ENCODE assay signal across 9 cellular contexts in the genomic region with DNA sequence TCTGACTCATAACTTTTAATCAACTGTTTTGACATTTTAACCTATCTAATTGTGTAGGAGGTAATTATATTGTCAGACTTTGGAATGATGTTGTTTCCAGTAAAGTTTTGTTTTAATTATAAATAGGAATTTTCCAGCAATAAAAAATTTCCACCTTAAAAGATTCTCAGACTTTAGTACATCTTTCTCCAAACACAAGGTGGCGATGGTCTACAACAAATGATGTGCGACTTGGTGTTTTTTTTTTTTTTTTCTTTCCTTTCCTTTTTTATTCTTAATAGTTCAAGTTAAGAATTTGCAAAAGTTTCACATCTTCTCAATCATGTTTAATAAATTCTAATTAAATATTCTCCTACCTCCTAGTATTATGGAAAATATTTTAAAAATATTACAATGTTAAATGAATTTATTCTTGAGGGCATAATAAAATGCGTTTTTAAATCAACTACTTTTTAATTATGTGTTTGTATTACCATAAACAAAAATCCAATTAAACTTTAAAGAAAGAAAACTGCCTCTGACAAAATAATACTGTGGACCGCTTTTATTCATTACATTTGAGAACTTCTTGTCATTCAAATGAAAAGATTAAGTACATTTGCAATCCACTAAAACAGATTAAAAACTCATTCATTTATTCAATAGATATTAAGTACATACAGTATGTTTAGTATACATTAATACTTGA. TPM values are rescaled to one million over a fixed set of nuclear protein-coding genes. Genes with fewer than 3 reads are reported as not detected.
DNase-seq lines count a peak whose midpoint lies in the region; ATAC-seq and TF ChIP-seq lines count a peak whose summit lies in the region.
"Had no signal": no experiment of that assay in that cellular context is flagged by ENCODE, and none has a peak within 500 bp of the region (broad histone marks: within the 10 kb centered on the region; RNA-seq: fewer than 3 reads in every experiment).

No MANE protein-coding gene starts in this region.

- peaks cover 20 to 21% of the 10 kb centered on the region in 2 donors for H3K4me1 Mint-ChIP-seq in natural killer cell treated with Interleukin-12 subunit alpha and Interleukin-12 subunit beta and Interleukin-15 and Interleukin-18, amount 100 ng/mL, for 72 hours (ENCODE audit: low read depth in 2 of 2)

- ATAC-seq in left lung, result no peak
- ATAC-seq in natural killer cell treated with Interleukin-12 subunit alpha and Interleukin-12 subunit beta and Interleukin-15 and Interleukin-18, amount 100 ng/mL, for 72 hours, result no peak
- ATAC-seq in HG03025 (IDR thresholded peaks at IDR 0.05; ENCODE audit: low FRiP score, unreplicated experiment), result no peak
- ATAC-seq in GM19035 (IDR thresholded peaks at IDR 0.05; ENCODE audit: unreplicated experiment), result no peak

- DNase-seq in NCI-H1436 (lab: John Stamatoyannopoulos, UW) (peak; percentile 3), NCI-H1436 treated with DMSO at 0.1 percent for 48 hours (lab: John Stamatoyannopoulos, UW) (no peak), NB4 (ENCODE audit: low read depth) (peak; percentile 49), ascending aorta (ENCODE audit: low spot score in 2 of 2) (no peak), left lung (no peak)
- no peak for DNase-seq in natural killer cell treated with Interleukin-12 subunit alpha and Interleukin-12 subunit beta and Interleukin-15 and Interleukin-18, amount 100 ng/mL, for 72 hours (ENCODE audit: low spot score)

- H3K9me3 Mint-ChIP-seq in natural killer cell treated with Interleukin-12 subunit alpha and Interleukin-12 subunit beta and Interleukin-15 and Interleukin-18, amount 100 ng/mL, for 72 hours, result no peaks in the 10 kb centered on the region

- H3K27ac Mint-ChIP-seq in natural killer cell treated with Interleukin-12 subunit alpha and Interleukin-12 subunit beta and Interleukin-15 and Interleukin-18, amount 100 ng/mL, for 72 hours, result no peak overlapping the region

- intact Hi-C loops in ascending aorta (cut with DNase I), result loop anchor here (1.0 to 10.0 kb wide), 10 partner anchors 573 to 1955 kb away; a partner anchor contains a TSS
- intact Hi-C loops in left lung (cut with DNase I), result loop anchor here in 1 of 2 donors (5.0 to 10.0 kb wide), 3 partner anchors 848 to 1895 kb away; no protein-coding TSS in a partner anchor

- no peaks in the 10 kb centered on the region for H3K36me3 Mint-ChIP-seq in natural killer cell treated with Interleukin-12 subunit alpha and Interleukin-12 subunit beta and Interleukin-15 and Interleukin-18, amount 100 ng/mL, for 72 hours

- H3K27ac ChIP-seq in ascending aorta (no peak overlapping the region), left lung (no peak overlapping the region)
- H3K27ac ChIP-seq: C4-2B had no signal

- no peak overlapping the region for H3K4me3 Mint-ChIP-seq in natural killer cell treated with Interleukin-12 subunit alpha and Interleukin-12 subunit beta and Interleukin-15 and Interleukin-18, amount 100 ng/mL, for 72 hours

- no peaks in the 10 kb centered on the region for H3K36me3 ChIP-seq in ascending aorta
- H3K36me3 ChIP-seq in left lung, result no peaks in the 10 kb centered on the region

- H3K4me3 ChIP-seq in NB4 (ENCODE audit: low read depth, low read length), result no peak overlapping the region
- peak overlapping the region in 1 of 2 donors; percentile 29 for H3K4me3 ChIP-seq in ascending aorta
- no peak overlapping the region for H3K4me3 ChIP-seq in left lung

- H3K27me3 ChIP-seq in ascending aorta (no peaks in the 10 kb centered on the region), left lung (peaks cover 0 to 47% of the 10 kb centered on the region in 2 donors)

- TF ChIP-seq POLR2A in NB4 (IDR thresholded peaks at IDR 0.05; ENCODE audit: extremely low read depth, insufficient read length), result no peak

- H3K4me1 ChIP-seq in ascending aorta (peaks cover 0 to 3% of the 10 kb centered on the region in 2 donors), left lung (peaks cover 0 to 31% of the 10 kb centered on the region in 2 donors)

- peaks cover 14 to 21% of the 10 kb centered on the region in 2 donors for H3K27me3 Mint-ChIP-seq in natural killer cell treated with Interleukin-12 subunit alpha and Interleukin-12 subunit beta and Interleukin-15 and Interleukin-18, amount 100 ng/mL, for 72 hours

- H3K9me3 ChIP-seq in ascending aorta, result no peaks in the 10 kb centered on the region
- no peaks in the 10 kb centered on the region for H3K9me3 ChIP-seq in left lung

- TF ChIP-seq CTCF in NB4 (IDR thresholded peaks at IDR 0.05; ENCODE audit: low read depth, low read length) (peak; percentile 30), ascending aorta (IDR thresholded peaks at IDR 0.05) (peak in 2 of 3 experiments; percentile 54 to 55), left lung (IDR thresholded peaks at IDR 0.05) (peak; percentile 25 to 51)

RNA-seq across cellular contexts. Expression of a gene that starts 4.4 kb away (rescaled TPM):
- total RNA-seq in ascending aorta, result 672 TPM
- 100 to 1,000 TPM in 1 of 2 donors, 10 to 100 TPM in 1; 54.2 to 101 TPM for total RNA-seq in left lung
- total RNA-seq in natural killer cell treated with Interleukin-12 subunit alpha and Interleukin-12 subunit beta and Interleukin-15 and Interleukin-18, amount 100 ng/mL, for 72 hours, result 10 to 100 TPM; 24.4 to 35.2 TPM

Comparison
In these comparisons a context has a peak if more than half of its experiments do, and no peak if none do; other contexts are left out.
1. DNase-seq: peak in NCI-H1436 (single experiment) and NB4 (single experiment); none in NCI-H1436 treated with DMSO at 0.1 percent for 48 hours (single experiment), ascending aorta (0 of 2), left lung (0 of 2) and natural killer cell treated with Interleukin-12 subunit alpha and Interleukin-12 subunit beta and Interleukin-15 and Interleukin-18, amount 100 ng/mL, for 72 hours (single experiment).
2. Peak in every context shown above with its lines, with median percentiles within 50 percentile points of each other: CTCF ChIP-seq.